ENCODE assay signal across 17 cellular contexts in the genomic region with DNA sequence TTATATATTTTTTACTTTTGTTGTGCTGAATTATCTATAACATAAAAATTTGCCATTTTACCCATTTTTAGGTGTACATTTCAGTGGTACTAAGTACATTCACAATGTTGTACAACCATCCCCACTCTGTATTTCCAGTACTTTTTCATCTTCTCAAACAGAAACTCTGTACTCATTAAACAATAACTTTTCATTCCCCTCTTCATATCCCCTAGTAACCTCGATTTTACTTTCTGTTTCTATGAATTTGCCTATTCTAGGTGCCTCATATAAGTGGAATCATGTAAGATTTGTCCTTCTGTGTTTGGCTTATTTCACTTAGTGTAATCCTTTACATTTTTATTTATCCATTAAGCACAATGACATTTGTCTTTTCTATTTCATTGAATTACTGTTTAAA. TPM values are rescaled to one million over a fixed set of nuclear protein-coding genes. Genes with fewer than 3 reads are reported as not detected.
DNase-seq lines count a peak whose midpoint lies in the region; ATAC-seq and TF ChIP-seq lines count a peak whose summit lies in the region.
"Had no signal": no experiment of that assay in that cellular context is flagged by ENCODE, and none has a peak within 500 bp of the region (broad histone marks: within the 10 kb centered on the region; RNA-seq: fewer than 3 reads in every experiment).

No MANE protein-coding gene starts in this region.

- H3K79me2 ChIP-seq in MM.1S (ENCODE audit: low read length), result no peaks in the 10 kb centered on the region

- no peaks in the 10 kb centered on the region for H3F3A ChIP-seq in MM.1S (ENCODE audit: insufficient read depth, low read length)

- H3K27ac ChIP-seq in MM.1S (ENCODE audit: low read length) (no peak overlapping the region), neuronal stem cell (replicated peaks; ENCODE audit: low read length) (no peak overlapping the region)
- H3K27ac ChIP-seq: BLaER1, gastrocnemius medialis, tibial artery had no signal

- H3K27me3 ChIP-seq in MM.1S (replicated peaks; ENCODE audit: insufficient read depth, low read length) (no peaks in the 10 kb centered on the region), neuronal stem cell (ENCODE audit: control insufficient read depth in 3 of 3, insufficient read depth in 3 of 3, low read depth in 1 of 3, low read length in 3 of 3) (no peaks in the 10 kb centered on the region)
- H3K27me3 ChIP-seq: BLaER1, gastrocnemius medialis, tibial artery had no signal

- WGBS in neuronal stem cell (ENCODE audit: extremely low coverage in 2 of 2, insufficient read length in 2 of 2, insufficient replicate concordance in 1 of 2), 2 donors, result no CpG with 5 or more reads among the region's 1 CpG

- no peak overlapping the region for H3K18ac ChIP-seq in neuronal stem cell (ENCODE audit: low read length)

- no peaks in the 10 kb centered on the region for H4K20me1 ChIP-seq in MM.1S (ENCODE audit: insufficient read depth, low read length)
- H4K20me1 ChIP-seq: BLaER1 had no signal

- H2BK5ac ChIP-seq in neuronal stem cell (ENCODE audit: low read length), result no peak overlapping the region

- no peak overlapping the region for H4K8ac ChIP-seq in neuronal stem cell (ENCODE audit: low read depth, low read length)

- no peak for TF ChIP-seq CTCF in MM.1S (IDR thresholded peaks at IDR 0.05; ENCODE audit: low read length)

- peak; percentile 12 for DNase-seq in MM.1S
- DNase-seq in SKM-1 (lab: John Stamatoyannopoulos, UW; ENCODE audit: unreplicated experiment), result no peak
- DNase-seq in neuronal stem cell (ENCODE audit: low spot score), result no peak
- DNase-seq: activated CD4-positive, alpha-beta T cell treated with anti-CD3 and anti-CD28 coated beads, Interleukin-2, amount 50 U/mL, for 4 hours; DMS153; gastrocnemius medialis; NCI-H2081 treated with DMSO at 0.1 percent for 48 hours; SHP77; stimulated activated CD8-positive, alpha-beta memory T cell treated with anti-CD3 and anti-CD28 coated beads, Interleukin-4, amount 100 ng/mL, for 48 hours; tibial artery had no signal

- H2BK15ac ChIP-seq in neuronal stem cell (ENCODE audit: low read length), result no peak overlapping the region

- ATAC-seq in GM18909 (IDR thresholded peaks at IDR 0.05; ENCODE audit: poor library complexity, unreplicated experiment), result peak; percentile 97
- ATAC-seq in GM21619 (IDR thresholded peaks at IDR 0.05; ENCODE audit: unreplicated experiment), result peak; percentile 97
- peak; percentile 81 for ATAC-seq in HG03095 (IDR thresholded peaks at IDR 0.05; ENCODE audit: unreplicated experiment)
- ATAC-seq in HG02571 (IDR thresholded peaks at IDR 0.05; ENCODE audit: unreplicated experiment), result no peak
- ATAC-seq in HG03520 (IDR thresholded peaks at IDR 0.05; ENCODE audit: unreplicated experiment), result no peak
- ATAC-seq: gastrocnemius medialis; natural killer cell treated with Interleukin-12 subunit alpha and Interleukin-12 subunit beta and Interleukin-15 and Interleukin-18, amount 100 ng/mL, for 72 hours had no signal

- H3K36me3 ChIP-seq in MM.1S (replicated peaks; ENCODE audit: insufficient read depth, low read length), result no peaks in the 10 kb centered on the region
- H3K36me3 ChIP-seq in neuronal stem cell (replicated peaks in 1 of 2; ENCODE audit: control insufficient read depth in 2 of 2, insufficient read depth in 2 of 2, low read length in 2 of 2), result no peaks in the 10 kb centered on the region
- H3K36me3 ChIP-seq: BLaER1, gastrocnemius medialis, tibial artery had no signal

- H3K4me2 ChIP-seq in MM.1S (ENCODE audit: low read depth, low read length) (no peak overlapping the region), neuronal stem cell (ENCODE audit: insufficient read depth, low read length, poor library complexity, severe bottlenecking) (no peak overlapping the region)
- H3K4me2 ChIP-seq: BLaER1 had no signal

- H4K91ac ChIP-seq in neuronal stem cell (ENCODE audit: low read depth, low read length, poor library complexity), result no peak overlapping the region

- H2AK5ac ChIP-seq in neuronal stem cell (ENCODE audit: low read depth, low read length), result no peak overlapping the region

- no peaks in the 10 kb centered on the region for H3K79me1 ChIP-seq in neuronal stem cell (ENCODE audit: low read depth, low read length)

- H2AFZ ChIP-seq in MM.1S (ENCODE audit: low read length), result no peak overlapping the region
- no peak overlapping the region for H2AFZ ChIP-seq in neuronal stem cell (ENCODE audit: low read length)

- no peak overlapping the region for H3K23ac ChIP-seq in neuronal stem cell (ENCODE audit: low read depth, low read length, poor library complexity)

- no peak overlapping the region for H3K4me3 ChIP-seq in MM.1S (ENCODE audit: low read length)
- no peak overlapping the region for H3K4me3 ChIP-seq in neuronal stem cell (ENCODE audit: low read length in 2 of 2)
- H3K4me3 ChIP-seq: BLaER1, gastrocnemius medialis, tibial artery had no signal

- H3K4me1 ChIP-seq in MM.1S (ENCODE audit: low read length) (no peaks in the 10 kb centered on the region), neuronal stem cell (ENCODE audit: control insufficient read depth in 2 of 2, insufficient read depth in 1 of 2, low read depth in 1 of 2, low read length in 2 of 2) (no peaks in the 10 kb centered on the region)
- H3K4me1 ChIP-seq: BLaER1, gastrocnemius medialis, tibial artery had no signal

- H3K9ac ChIP-seq in MM.1S (ENCODE audit: low read length) (no peak overlapping the region), neuronal stem cell (ENCODE audit: low read depth, low read length, poor library complexity) (no peak overlapping the region)
- H3K9ac ChIP-seq: BLaER1 had no signal

- no peak overlapping the region for H2BK12ac ChIP-seq in neuronal stem cell (ENCODE audit: low read length)

- H3K14ac ChIP-seq in neuronal stem cell (ENCODE audit: low read length), result no peak overlapping the region

- H3K9me2 ChIP-seq in MM.1S (replicated peaks; ENCODE audit: insufficient read depth, low read length), result no peaks in the 10 kb centered on the region

- H2BK120ac ChIP-seq in neuronal stem cell (ENCODE audit: low read depth, low read length), result no peak overlapping the region

- H3K4ac ChIP-seq in neuronal stem cell (ENCODE audit: low read length), result no peak overlapping the region

- H3K9me3 ChIP-seq in MM.1S (replicated peaks; ENCODE audit: insufficient read depth, low read length) (no peaks in the 10 kb centered on the region), neuronal stem cell (replicated peaks in 1 of 2; ENCODE audit: control insufficient read depth in 2 of 2, insufficient read depth in 1 of 2, low read depth in 1 of 2, low read length in 2 of 2) (no peaks in the 10 kb centered on the region)
- H3K9me3 ChIP-seq: gastrocnemius medialis had no signal

RNA-seq across cellular contexts. Expression of a gene that starts 51.3 kb away (rescaled TPM):
- polyA plus RNA-seq in neuronal stem cell (2013, experiment 1 of 2), result 0.73 TPM
- polyA plus RNA-seq in neuronal stem cell (2013, experiment 2 of 2), result 0.60 TPM

Comparison
In these comparisons a context has a peak if more than half of its experiments do, and no peak if none do; other contexts are left out.
1. ATAC-seq: peak in GM18909 (single experiment), GM21619 (single experiment) and HG03095 (single experiment); none in HG02571 (single experiment) and HG03520 (single experiment).